ENCODE assay signal across 2 cellular contexts in the genomic region with DNA sequence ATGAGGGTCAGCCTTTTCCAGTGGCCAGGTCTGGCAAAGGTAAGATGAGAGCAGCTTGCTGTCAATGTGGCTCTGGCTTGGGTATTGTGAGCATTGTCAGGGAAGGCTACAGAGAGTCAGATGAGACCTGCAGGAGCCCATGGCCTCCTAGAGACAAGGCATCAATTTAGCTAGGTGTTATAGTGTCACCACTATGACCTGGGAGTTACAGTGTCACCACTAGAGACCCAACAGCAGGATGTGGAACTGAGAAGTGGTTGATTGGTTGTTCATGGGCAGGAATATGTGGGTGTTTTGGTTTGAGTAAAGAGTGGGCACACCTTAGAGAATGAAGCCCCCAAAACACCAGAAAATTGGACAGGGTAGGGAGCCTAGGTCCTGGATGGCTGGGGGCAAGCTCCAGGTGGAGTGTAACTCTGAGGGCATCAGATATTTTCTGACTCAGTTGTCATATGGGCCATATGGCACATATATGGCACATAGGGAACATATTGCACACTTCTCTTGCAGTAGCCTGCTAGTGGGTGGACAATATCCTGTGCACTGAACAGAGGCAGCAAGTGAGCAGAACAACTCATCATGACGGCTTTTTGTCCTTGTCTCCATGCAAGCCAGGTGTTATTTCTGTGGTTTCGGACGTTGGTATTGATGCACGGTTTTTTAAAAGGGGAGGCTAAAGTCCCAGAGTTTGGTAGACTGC.
TF ChIP-seq lines count a peak whose summit lies in the region.

No MANE protein-coding gene starts in this region.

TF ChIP-seq in SK-N-SH, 30 proteins besides CTCF, POLR2A, EP300 and RAD21:
- TF ChIP-seq TAF1 (IDR thresholded peaks at IDR 0.05; ENCODE audit: borderline replicate concordance, low read depth, low read length) (no peak), RCOR1 (IDR thresholded peaks at IDR 0.05; ENCODE audit: low read length) (no peak), RXRA (IDR thresholded peaks at IDR 0.05; ENCODE audit: borderline replicate concordance, low read depth) (no peak), GABPA (IDR thresholded peaks at IDR 0.05; ENCODE audit: low read depth) (no peak), EZH2phosphoT487 (IDR thresholded peaks at IDR 0.05; ENCODE audit: borderline replicate concordance, low read depth) (no peak), MEF2A (IDR thresholded peaks at IDR 0.05; ENCODE audit: borderline replicate concordance, low read depth) (no peak), NFIC (IDR thresholded peaks at IDR 0.05; ENCODE audit: borderline replicate concordance) (no peak)
- TF ChIP-seq, protein P1, sequence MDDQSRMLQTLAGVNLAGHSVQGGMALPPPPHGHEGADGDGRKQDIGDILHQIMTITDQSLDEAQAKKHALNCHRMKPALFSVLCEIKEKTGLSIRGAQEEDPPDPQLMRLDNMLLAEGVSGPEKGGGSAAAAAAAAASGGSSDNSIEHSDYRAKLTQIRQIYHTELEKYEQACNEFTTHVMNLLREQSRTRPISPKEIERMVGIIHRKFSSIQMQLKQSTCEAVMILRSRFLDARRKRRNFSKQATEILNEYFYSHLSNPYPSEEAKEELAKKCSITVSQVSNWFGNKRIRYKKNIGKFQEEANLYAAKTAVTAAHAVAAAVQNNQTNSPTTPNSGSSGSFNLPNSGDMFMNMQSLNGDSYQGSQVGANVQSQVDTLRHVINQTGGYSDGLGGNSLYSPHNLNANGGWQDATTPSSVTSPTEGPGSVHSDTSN (IDR thresholded peaks at IDR 0.05): no peak
- TF ChIP-seq, protein P2, sequence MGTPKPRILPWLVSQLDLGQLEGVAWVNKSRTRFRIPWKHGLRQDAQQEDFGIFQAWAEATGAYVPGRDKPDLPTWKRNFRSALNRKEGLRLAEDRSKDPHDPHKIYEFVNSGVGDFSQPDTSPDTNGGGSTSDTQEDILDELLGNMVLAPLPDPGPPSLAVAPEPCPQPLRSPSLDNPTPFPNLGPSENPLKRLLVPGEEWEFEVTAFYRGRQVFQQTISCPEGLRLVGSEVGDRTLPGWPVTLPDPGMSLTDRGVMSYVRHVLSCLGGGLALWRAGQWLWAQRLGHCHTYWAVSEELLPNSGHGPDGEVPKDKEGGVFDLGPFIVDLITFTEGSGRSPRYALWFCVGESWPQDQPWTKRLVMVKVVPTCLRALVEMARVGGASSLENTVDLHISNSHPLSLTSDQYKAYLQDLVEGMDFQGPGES (IDR thresholded peaks at IDR 0.05; ENCODE audit: low read depth, low read length): no peak
- TF ChIP-seq, protein P3, sequence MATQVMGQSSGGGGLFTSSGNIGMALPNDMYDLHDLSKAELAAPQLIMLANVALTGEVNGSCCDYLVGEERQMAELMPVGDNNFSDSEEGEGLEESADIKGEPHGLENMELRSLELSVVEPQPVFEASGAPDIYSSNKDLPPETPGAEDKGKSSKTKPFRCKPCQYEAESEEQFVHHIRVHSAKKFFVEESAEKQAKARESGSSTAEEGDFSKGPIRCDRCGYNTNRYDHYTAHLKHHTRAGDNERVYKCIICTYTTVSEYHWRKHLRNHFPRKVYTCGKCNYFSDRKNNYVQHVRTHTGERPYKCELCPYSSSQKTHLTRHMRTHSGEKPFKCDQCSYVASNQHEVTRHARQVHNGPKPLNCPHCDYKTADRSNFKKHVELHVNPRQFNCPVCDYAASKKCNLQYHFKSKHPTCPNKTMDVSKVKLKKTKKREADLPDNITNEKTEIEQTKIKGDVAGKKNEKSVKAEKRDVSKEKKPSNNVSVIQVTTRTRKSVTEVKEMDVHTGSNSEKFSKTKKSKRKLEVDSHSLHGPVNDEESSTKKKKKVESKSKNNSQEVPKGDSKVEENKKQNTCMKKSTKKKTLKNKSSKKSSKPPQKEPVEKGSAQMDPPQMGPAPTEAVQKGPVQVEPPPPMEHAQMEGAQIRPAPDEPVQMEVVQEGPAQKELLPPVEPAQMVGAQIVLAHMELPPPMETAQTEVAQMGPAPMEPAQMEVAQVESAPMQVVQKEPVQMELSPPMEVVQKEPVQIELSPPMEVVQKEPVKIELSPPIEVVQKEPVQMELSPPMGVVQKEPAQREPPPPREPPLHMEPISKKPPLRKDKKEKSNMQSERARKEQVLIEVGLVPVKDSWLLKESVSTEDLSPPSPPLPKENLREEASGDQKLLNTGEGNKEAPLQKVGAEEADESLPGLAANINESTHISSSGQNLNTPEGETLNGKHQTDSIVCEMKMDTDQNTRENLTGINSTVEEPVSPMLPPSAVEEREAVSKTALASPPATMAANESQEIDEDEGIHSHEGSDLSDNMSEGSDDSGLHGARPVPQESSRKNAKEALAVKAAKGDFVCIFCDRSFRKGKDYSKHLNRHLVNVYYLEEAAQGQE (IDR thresholded peaks at IDR 0.05; ENCODE audit: low read depth, low read length): no peak

TF ChIP-seq in WTC11, 78 proteins besides CTCF, POLR2A, EP300 and RAD21:
- TF ChIP-seq, protein P4, sequence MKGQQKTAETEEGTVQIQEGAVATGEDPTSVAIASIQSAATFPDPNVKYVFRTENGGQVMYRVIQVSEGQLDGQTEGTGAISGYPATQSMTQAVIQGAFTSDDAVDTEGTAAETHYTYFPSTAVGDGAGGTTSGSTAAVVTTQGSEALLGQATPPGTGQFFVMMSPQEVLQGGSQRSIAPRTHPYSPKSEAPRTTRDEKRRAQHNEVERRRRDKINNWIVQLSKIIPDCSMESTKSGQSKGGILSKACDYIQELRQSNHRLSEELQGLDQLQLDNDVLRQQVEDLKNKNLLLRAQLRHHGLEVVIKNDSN (CRISPR knock-in tag; IDR thresholded peaks at IDR 0.05): no peak
- TF ChIP-seq IRF2 (CRISPR knock-in tag; IDR thresholded peaks at IDR 0.05; ENCODE audit: borderline replicate concordance, low read depth): no peak
- TF ChIP-seq, protein P5, sequence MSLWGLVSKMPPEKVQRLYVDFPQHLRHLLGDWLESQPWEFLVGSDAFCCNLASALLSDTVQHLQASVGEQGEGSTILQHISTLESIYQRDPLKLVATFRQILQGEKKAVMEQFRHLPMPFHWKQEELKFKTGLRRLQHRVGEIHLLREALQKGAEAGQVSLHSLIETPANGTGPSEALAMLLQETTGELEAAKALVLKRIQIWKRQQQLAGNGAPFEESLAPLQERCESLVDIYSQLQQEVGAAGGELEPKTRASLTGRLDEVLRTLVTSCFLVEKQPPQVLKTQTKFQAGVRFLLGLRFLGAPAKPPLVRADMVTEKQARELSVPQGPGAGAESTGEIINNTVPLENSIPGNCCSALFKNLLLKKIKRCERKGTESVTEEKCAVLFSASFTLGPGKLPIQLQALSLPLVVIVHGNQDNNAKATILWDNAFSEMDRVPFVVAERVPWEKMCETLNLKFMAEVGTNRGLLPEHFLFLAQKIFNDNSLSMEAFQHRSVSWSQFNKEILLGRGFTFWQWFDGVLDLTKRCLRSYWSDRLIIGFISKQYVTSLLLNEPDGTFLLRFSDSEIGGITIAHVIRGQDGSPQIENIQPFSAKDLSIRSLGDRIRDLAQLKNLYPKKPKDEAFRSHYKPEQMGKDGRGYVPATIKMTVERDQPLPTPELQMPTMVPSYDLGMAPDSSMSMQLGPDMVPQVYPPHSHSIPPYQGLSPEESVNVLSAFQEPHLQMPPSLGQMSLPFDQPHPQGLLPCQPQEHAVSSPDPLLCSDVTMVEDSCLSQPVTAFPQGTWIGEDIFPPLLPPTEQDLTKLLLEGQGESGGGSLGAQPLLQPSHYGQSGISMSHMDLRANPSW (CRISPR knock-in tag; conservative IDR thresholded peaks at IDR 0.05; ENCODE audit: low read depth): no peak
- no peak for TF ChIP-seq ZNF138 (CRISPR knock-in tag; conservative IDR thresholded peaks at IDR 0.05)
- no peak for TF ChIP-seq CBFB (CRISPR knock-in tag; IDR thresholded peaks at IDR 0.05; ENCODE audit: low read depth)
- TF ChIP-seq, protein P6, sequence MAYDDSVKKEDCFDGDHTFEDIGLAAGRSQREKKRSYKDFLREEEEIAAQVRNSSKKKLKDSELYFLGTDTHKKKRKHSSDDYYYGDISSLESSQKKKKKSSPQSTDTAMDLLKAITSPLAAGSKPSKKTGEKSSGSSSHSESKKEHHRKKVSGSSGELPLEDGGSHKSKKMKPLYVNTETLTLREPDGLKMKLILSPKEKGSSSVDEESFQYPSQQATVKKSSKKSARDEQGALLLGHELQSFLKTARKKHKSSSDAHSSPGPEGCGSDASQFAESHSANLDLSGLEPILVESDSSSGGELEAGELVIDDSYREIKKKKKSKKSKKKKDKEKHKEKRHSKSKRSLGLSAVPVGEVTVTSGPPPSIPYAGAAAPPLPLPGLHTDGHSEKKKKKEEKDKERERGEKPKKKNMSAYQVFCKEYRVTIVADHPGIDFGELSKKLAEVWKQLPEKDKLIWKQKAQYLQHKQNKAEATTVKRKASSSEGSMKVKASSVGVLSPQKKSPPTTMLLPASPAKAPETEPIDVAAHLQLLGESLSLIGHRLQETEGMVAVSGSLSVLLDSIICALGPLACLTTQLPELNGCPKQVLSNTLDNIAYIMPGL (CRISPR knock-in tag; IDR thresholded peaks at IDR 0.05): no peak
- TF ChIP-seq TEAD4 (CRISPR knock-in tag; IDR thresholded peaks at IDR 0.05): no peak
- no peak for TF ChIP-seq ZNF317 (CRISPR knock-in tag; IDR thresholded peaks at IDR 0.05; ENCODE audit: borderline replicate concordance, low read depth)
